Comparison of ENCODE assay signal across 14 cellular contexts in the genomic region with DNA sequence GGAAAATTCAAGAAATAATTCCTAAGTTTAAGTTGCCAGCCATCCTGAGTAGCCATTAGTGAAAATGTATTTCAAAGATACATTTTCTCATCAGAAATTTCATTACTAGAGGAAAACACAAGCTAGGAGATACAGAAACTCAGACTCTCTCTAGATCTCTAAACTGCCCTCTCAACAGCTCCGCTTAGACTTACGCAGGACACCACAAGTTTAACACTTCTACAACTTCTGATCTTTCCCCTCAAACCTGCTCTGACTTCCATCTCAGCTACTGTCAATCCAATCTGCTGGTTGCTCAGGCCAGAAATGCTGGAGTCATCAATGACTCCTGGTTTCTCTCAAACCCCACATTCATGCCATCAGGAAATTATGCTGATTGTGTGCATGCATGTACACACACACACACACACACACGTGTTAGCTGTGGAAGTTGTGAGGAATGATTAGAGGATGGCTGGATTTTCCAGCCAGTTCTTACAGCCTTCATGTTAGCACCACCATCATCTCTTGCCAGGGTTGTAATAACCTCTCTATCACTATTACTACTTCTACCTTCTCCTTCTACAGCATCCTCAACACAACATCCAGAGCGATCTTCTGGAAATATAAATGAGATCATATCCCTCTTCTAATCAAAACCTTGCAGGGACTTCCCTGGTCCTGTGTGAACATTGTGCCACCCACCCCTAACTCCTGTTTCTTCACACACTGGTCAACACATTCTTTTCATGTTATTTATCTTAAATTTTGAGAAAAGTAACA. TPM values are rescaled to one million over a fixed set of nuclear protein-coding genes. Genes with fewer than 3 reads are reported as not detected.
DNase-seq lines count a peak whose midpoint lies in the region; ATAC-seq, FAIRE-seq and TF ChIP-seq lines count a peak whose summit lies in the region.
"Had no signal": no experiment of that assay in that cellular context is flagged by ENCODE, and none has a peak within 500 bp of the region (broad histone marks: within the 10 kb centered on the region; RNA-seq: fewer than 3 reads in every experiment).

No MANE protein-coding gene starts in this region.

- FAIRE-seq in bronchial epithelial cell (lab: Jason Lieb, UNC), result peak; percentile 94

- no peaks in the 10 kb centered on the region for H3K27me3 ChIP-seq in bronchial epithelial cell (ENCODE audit: control insufficient read depth, insufficient read depth, low read length)
- H3K27me3 ChIP-seq: BE2C had no signal

- H3K4me1 Mint-ChIP-seq in activated naive CD4-positive, alpha-beta T cell treated with anti-CD3 and anti-CD28 coated beads, Interleukin-2, amount 10 ng/mL, durations not matched to agents 7 days and 5 days, result peaks cover 63% of the 10 kb centered on the region

- no peak for TF ChIP-seq CTCF in bronchial epithelial cell (IDR thresholded peaks at IDR 0.05; ENCODE audit: insufficient read depth, low read length, severe bottlenecking)

- no peak overlapping the region for H3K4me3 Mint-ChIP-seq in activated naive CD4-positive, alpha-beta T cell treated with anti-CD3 and anti-CD28 coated beads, Interleukin-2, amount 10 ng/mL, durations not matched to agents 7 days and 5 days

- H3K4me3 ChIP-seq in bronchial epithelial cell (ENCODE audit: low read depth, low read length), result no peak overlapping the region

- H3K36me3 Mint-ChIP-seq in activated naive CD4-positive, alpha-beta T cell treated with anti-CD3 and anti-CD28 coated beads, Interleukin-2, amount 10 ng/mL, durations not matched to agents 7 days and 5 days, result peaks cover 37% of the 10 kb centered on the region

- peaks cover 7% of the 10 kb centered on the region for H3K9me3 Mint-ChIP-seq in activated naive CD4-positive, alpha-beta T cell treated with anti-CD3 and anti-CD28 coated beads, Interleukin-2, amount 10 ng/mL, durations not matched to agents 7 days and 5 days

- H3K36me3 ChIP-seq in bronchial epithelial cell (ENCODE audit: control insufficient read depth, insufficient read depth, low read length), result no peaks in the 10 kb centered on the region
- H3K36me3 ChIP-seq: BE2C had no signal

- ATAC-seq in HG03565 (IDR thresholded peaks at IDR 0.05; ENCODE audit: unreplicated experiment), result no peak

- peak; percentile 28 for DNase-seq in NCI-H82 (lab: John Stamatoyannopoulos, UW)
- DNase-seq in NCI-H82 treated with DMSO at 0.1 percent for 48 hours (lab: John Stamatoyannopoulos, UW; ENCODE audit: unreplicated experiment), result no peak
- DNase-seq in activated naive CD4-positive, alpha-beta T cell treated with anti-CD3 and anti-CD28 coated beads, Interleukin-2, amount 10 ng/mL, durations not matched to agents 7 days and 5 days, result no peak
- DNase-seq in activated naive CD4-positive, alpha-beta T cell treated with anti-CD3 and anti-CD28 coated beads, Interleukin-2, amount 50 U/mL, for 16 hours, result no peak
- no peak for DNase-seq in bronchial epithelial cell (ENCODE audit: low read depth)
- DNase-seq in dermis blood vessel endothelial cell, result no peak
- no peak for DNase-seq in cortex of kidney (lab: John Stamatoyannopoulos, UW)
- DNase-seq: BE2C, GDM1, GOT3, NCI-H1436 treated with DMSO at 0.1 percent for 48 hours, NCI-H2081, NCI-H510A treated with DMSO at 0.1 percent for 48 hours had no signal

- H3K27me3 Mint-ChIP-seq in activated naive CD4-positive, alpha-beta T cell treated with anti-CD3 and anti-CD28 coated beads, Interleukin-2, amount 10 ng/mL, durations not matched to agents 7 days and 5 days, result no peaks in the 10 kb centered on the region

- peak overlapping the region; percentile 1 for H3K27ac Mint-ChIP-seq in activated naive CD4-positive, alpha-beta T cell treated with anti-CD3 and anti-CD28 coated beads, Interleukin-2, amount 10 ng/mL, durations not matched to agents 7 days and 5 days

- CTCF ChIA-PET in activated naive CD4-positive, alpha-beta T cell treated with anti-CD3 and anti-CD28 coated beads, Interleukin-2, amount 10 ng/mL, durations not matched to agents 7 days and 5 days (lab: Charles Lee), result interaction anchor here (1.1 to 1.2 kb wide), 3 partner anchors 16 to 87 kb away, joined by 3 read pairs; no protein-coding TSS in a partner anchor

RNA-seq across cellular contexts. Expression of gene COX10, which starts 47.1 kb away (rescaled TPM):
- total RNA-seq in bronchial epithelial cell (11.8 and 13.7 TPM in 2 replicates), dermis blood vessel endothelial cell (14.1 and 21.1 TPM in 2 replicates)
